In genomic region chr2:50786345-50786744, GRCh38 we compare ENCODE assay signal across 17 cellular contexts.
DNase-seq lines count a peak whose midpoint lies in the region; ATAC-seq and TF ChIP-seq lines count a peak whose summit lies in the region.
"Had no signal": no experiment of that assay in that cellular context is flagged by ENCODE, and none has a peak within 500 bp of the region (broad histone marks: within the 10 kb centered on the region; RNA-seq: fewer than 3 reads in every experiment).

No MANE protein-coding gene starts in this region.

- peak; percentile 70 for DNase-seq in GM23338 (ENCODE audit: low spot score)
- peak; percentile 92 for DNase-seq in NCI-H82 treated with DMSO at 0.1 percent for 48 hours (lab: John Stamatoyannopoulos, UW; ENCODE audit: unreplicated experiment)
- no peak for DNase-seq in epithelial cell of proximal tubule (ENCODE audit: low read depth)
- DNase-seq in KBM-7, result no peak
- no peak for DNase-seq in retina
- no peak for DNase-seq in COLO668 (lab: John Stamatoyannopoulos, UW; ENCODE audit: unreplicated experiment)
- DNase-seq: amniotic stem cell; CD4-positive, CD25-positive, alpha-beta regulatory T cell; esophagus squamous epithelium; NCI-H1417; NCI-H2227 treated with DMSO at 0.1 percent for 48 hours; stimulated activated CD8-positive, alpha-beta memory T cell treated with anti-CD3 and anti-CD28 coated beads, Interleukin-4, amount 100 ng/mL, for 48 hours; T-cell had no signal

- no peaks in the 10 kb centered on the region for H3K9me3 Mint-ChIP-seq in GM23338

- no peak for TF ChIP-seq POLR2A in GM18505 (IDR thresholded peaks at IDR 0.05; ENCODE audit: borderline replicate concordance, extremely low read depth, insufficient read depth, insufficient read length)

- H3K27ac ChIP-seq in 22Rv1, result no peak overlapping the region
- H3K27ac ChIP-seq in GM23338 (ENCODE audit: low read depth), result no peak overlapping the region
- H3K27ac ChIP-seq: esophagus squamous epithelium, neutrophil, vagina had no signal

- H3K27me3 Mint-ChIP-seq in GM23338 (ENCODE audit: insufficient read depth, low read depth, poor library complexity), result peaks cover 2% of the 10 kb centered on the region
- H3K27me3 Mint-ChIP-seq: CD4-positive, CD25-positive, alpha-beta regulatory T cell; T-cell had no signal

- H3K4me1 ChIP-seq in GM23338 (ENCODE audit: insufficient read depth), result no peaks in the 10 kb centered on the region
- H3K4me1 ChIP-seq: esophagus squamous epithelium, vagina had no signal

- H3K4me2 ChIP-seq in GM23338, result no peak overlapping the region

- no peak overlapping the region for H3K4me3 Mint-ChIP-seq in GM23338
- H3K4me3 Mint-ChIP-seq: CD4-positive, CD25-positive, alpha-beta regulatory T cell; T-cell had no signal

- H3K27me3 ChIP-seq in GM23338 (ENCODE audit: insufficient read depth), result no peaks in the 10 kb centered on the region
- H3K27me3 ChIP-seq: esophagus squamous epithelium, neutrophil, vagina had no signal

- TF ChIP-seq CTCF in 22Rv1 (IDR thresholded peaks at IDR 0.05) (peak; percentile 26), GM23338 (conservative IDR thresholded peaks at IDR 0.05; ENCODE audit: low read depth in 2 of 2) (peak; percentile 68 to 83), epithelial cell of proximal tubule (conservative IDR thresholded peaks at IDR 0.05; ENCODE audit: low read depth, low read length) (peak; percentile 52)

- no peaks in the 10 kb centered on the region for H3K9me2 ChIP-seq in GM23338 (ENCODE audit: insufficient read depth)

- H3K4me3 ChIP-seq in GM23338 (no peak overlapping the region), epithelial cell of proximal tubule (ENCODE audit: low read depth, low read length) (no peak overlapping the region)
- H3K4me3 ChIP-seq: esophagus squamous epithelium, vagina had no signal

- ATAC-seq in GM23338 (peak; percentile 42; the same call in 1 of the 3 replicates), GM18505 (IDR thresholded peaks at IDR 0.05; ENCODE audit: unreplicated experiment) (no peak)
- ATAC-seq: T-cell had no signal

- H3K4me1 Mint-ChIP-seq in GM23338, result no peaks in the 10 kb centered on the region; the same call in 2 of the 3 replicates
- H3K4me1 Mint-ChIP-seq: CD4-positive, CD25-positive, alpha-beta regulatory T cell; T-cell had no signal

- in situ Hi-C loops in KBM-7 (cut with MboI; ENCODE audit: low pct_unique_long_range_greater_than_20kb, low sequenced_read_pairs), result no loop called here

- no peak overlapping the region for H3K27ac Mint-ChIP-seq in GM23338
- H3K27ac Mint-ChIP-seq: CD4-positive, CD25-positive, alpha-beta regulatory T cell; T-cell had no signal

- no peaks in the 10 kb centered on the region for H3K36me3 ChIP-seq in GM23338 (ENCODE audit: insufficient read depth)
- H3K36me3 ChIP-seq: esophagus squamous epithelium, neutrophil, vagina had no signal

- H3F3A ChIP-seq in GM23338 (replicated peaks; ENCODE audit: low read depth), result no peaks in the 10 kb centered on the region

- no peak overlapping the region for H2AFZ ChIP-seq in GM23338

- 0 out of 3 replicates have a peak, but pooled peaks cover under 1% of the 10 kb centered on the region for H3K36me3 Mint-ChIP-seq in GM23338 (ENCODE audit: low read depth)
- H3K36me3 Mint-ChIP-seq: CD4-positive, CD25-positive, alpha-beta regulatory T cell; T-cell had no signal

- H3K79me2 ChIP-seq in GM23338 (replicated peaks; ENCODE audit: insufficient read depth), result no peaks in the 10 kb centered on the region

- no peaks in the 10 kb centered on the region for H4K20me1 ChIP-seq in GM23338 (replicated peaks; ENCODE audit: insufficient read depth)

TF ChIP-seq in GM23338, 12 proteins besides CTCF, POLR2A, EP300 and RAD21 (continues in another document):
- TF ChIP-seq STAT1 (IDR thresholded peaks at IDR 0.05; ENCODE audit: unreplicated experiment) (no peak), ETS1 (IDR thresholded peaks at IDR 0.05) (no peak), ZNF331 (CRISPR knock-in tag; IDR thresholded peaks at IDR 0.05; ENCODE audit: low read depth) (no peak), EZH2phosphoT487 (IDR thresholded peaks at IDR 0.05; ENCODE audit: unreplicated experiment) (no peak), POLR2AphosphoS5 (IDR thresholded peaks at IDR 0.05; ENCODE audit: low read depth) (no peak), JUNB (IDR thresholded peaks at IDR 0.05; ENCODE audit: unreplicated experiment) (no peak), NANOG (IDR thresholded peaks at IDR 0.05; ENCODE audit: borderline replicate concordance) (no peak), EZH2 (IDR thresholded peaks at IDR 0.05; ENCODE audit: low read depth, unreplicated experiment) (no peak), CREB1 (CRISPR knock-in tag; IDR thresholded peaks at IDR 0.05; ENCODE audit: low read depth) (no peak), REST (IDR thresholded peaks at IDR 0.05; ENCODE audit: unreplicated experiment) (no peak)

Comparison
In these comparisons a context has a peak if more than half of its experiments do, and no peak if none do; other contexts are left out.
1. DNase-seq: peak in GM23338 (single experiment) and NCI-H82 treated with DMSO at 0.1 percent for 48 hours (single experiment); none in epithelial cell of proximal tubule (single experiment), KBM-7 (single experiment), retina (single experiment) and COLO668 (single experiment).
2. Peak in every context shown above with its lines, with median percentiles within 50 percentile points of each other: CTCF ChIP-seq.